Comparison of ENCODE assay signal across 14 cellular contexts in genomic region chr11:128457874-128458273, GRCh38.
DNase-seq lines count a peak whose midpoint lies in the region; ATAC-seq, FAIRE-seq and TF ChIP-seq lines count a peak whose summit lies in the region.
"Had no signal": no experiment of that assay in that cellular context is flagged by ENCODE, and none has a peak within 500 bp of the region (broad histone marks: within the 10 kb centered on the region; RNA-seq: fewer than 3 reads in every experiment).

No MANE protein-coding gene starts in this region.

- H3K9me3 Mint-ChIP-seq in natural killer cell = no peaks in the 10 kb centered on the region
- H3K9me3 Mint-ChIP-seq: activated T-cell treated with anti-CD3 and anti-CD28 coated beads, Interleukin-2, amount 50 U/mL, for 4 hours had no signal

- ATAC-seq in A549 = no peak
- ATAC-seq in natural killer cell = no peak
- no peak for ATAC-seq in HG03097 (IDR thresholded peaks at IDR 0.05; ENCODE audit: low FRiP score, unreplicated experiment)
- ATAC-seq: activated T-cell treated with anti-CD3 and anti-CD28 coated beads, Interleukin-2, amount 50 U/mL, for 4 hours; lower lobe of right lung had no signal

- peaks cover 57% of the 10 kb centered on the region for H3K36me3 Mint-ChIP-seq in natural killer cell

- TF ChIP-seq CTCF in A549 (IDR thresholded peaks at IDR 0.05) (no peak), brain microvascular endothelial cell (IDR thresholded peaks at IDR 0.05; ENCODE audit: low read depth, low read length, missing control alignments) (no peak), natural killer cell (IDR thresholded peaks at IDR 0.05) (no peak), colonic mucosa (IDR thresholded peaks at IDR 0.05) (no peak)

- H3K4me1 Mint-ChIP-seq in natural killer cell = peaks cover 69 to 75% of the 10 kb centered on the region in 2 donors

- FAIRE-seq in A549 (lab: Jason Lieb, UNC) = no peak
- FAIRE-seq: HTR-8/SVneo had no signal

- H3K4me1 ChIP-seq in A549 = peaks cover 16% of the 10 kb centered on the region; the same call in 1 of the 3 replicates
- H3K4me1 ChIP-seq in colonic mucosa = peaks cover 15% of the 10 kb centered on the region

- CTCF ChIA-PET in A549 (lab: Yijun Ruan, JAX) = interaction anchor here (1.0 kb wide), 1 partner anchor 167 kb away, joined by 4 read pairs; no protein-coding TSS in a partner anchor

- no peak overlapping the region for H3K4me3 ChIP-seq in A549
- no peak overlapping the region for H3K4me3 ChIP-seq in brain microvascular endothelial cell (ENCODE audit: low read depth, low read length)
- H3K4me3 ChIP-seq in colonic mucosa = no peak overlapping the region
- H3K4me3 ChIP-seq: lower lobe of right lung had no signal

- no peak overlapping the region for H3K4me3 Mint-ChIP-seq in natural killer cell
- H3K4me3 Mint-ChIP-seq: activated T-cell treated with anti-CD3 and anti-CD28 coated beads, Interleukin-2, amount 50 U/mL, for 4 hours had no signal

- no peak for DNase-seq in A549 (ENCODE audit: low read depth in 1 of 2, low spot score in 1 of 2)
- peak; percentile 57 for DNase-seq in EH (ENCODE audit: low read depth)
- DNase-seq in brain microvascular endothelial cell = no peak
- DNase-seq in natural killer cell = no peak
- DNase-seq in SK-N-DZ (ENCODE audit: low spot score) = no peak
- no peak for DNase-seq in colonic mucosa
- DNase-seq in activated effector memory CD4-positive, alpha-beta T cell treated with Interleukin-2 at 50 U/mL for 16 hours = no peak
- DNase-seq: activated T-cell treated with anti-CD3 and anti-CD28 coated beads, Interleukin-2, amount 50 U/mL, for 4 hours; C1 segment of cervical spinal cord; GF-D8; lower lobe of right lung; stimulated activated CD4-positive, alpha-beta T cell treated with anti-CD3 and anti-CD28 coated beads, Interleukin-2, amount 100 ng/mL, for 24 hours had no signal

- H3K9me3 ChIP-seq in A549 = no peaks in the 10 kb centered on the region
- no peaks in the 10 kb centered on the region for H3K9me3 ChIP-seq in colonic mucosa
- H3K9me3 ChIP-seq: lower lobe of right lung had no signal

- peak overlapping the region; percentile 98 to 99 for H3K27ac Mint-ChIP-seq in natural killer cell

- H3K4me2 ChIP-seq in A549 = 0 out of 3 replicates have a peak overlapping the region, but pooled peaks have one; percentile 14

- POLR2A ChIA-PET in A549 (lab: Yijun Ruan, JAX) = interaction anchor here (0.6 kb wide), 1 partner anchor 10 kb away, joined by 3 read pairs; no protein-coding TSS in a partner anchor

- H3K36me3 ChIP-seq in brain microvascular endothelial cell (replicated peaks) (peaks cover 54% of the 10 kb centered on the region), colonic mucosa (no peaks in the 10 kb centered on the region)

- TF ChIP-seq RAD21 in A549 (conservative IDR thresholded peaks at IDR 0.05 in 1 of 2, IDR thresholded peaks at IDR 0.05 in 1 of 2) = no peak

- H3K27ac ChIP-seq in A549 = peak overlapping the region in 1 of 2 experiments; percentile 26; a peak in 1 of 6 replicates
- peak overlapping the region; percentile 92 for H3K27ac ChIP-seq in brain microvascular endothelial cell
- H3K27ac ChIP-seq in colonic mucosa = no peak overlapping the region
- H3K27ac ChIP-seq: lower lobe of right lung had no signal

- TF ChIP-seq EP300 in A549 (IDR thresholded peaks at IDR 0.05) = no peak

- no peak overlapping the region for H3K9ac ChIP-seq in colonic mucosa (ENCODE audit: low read depth in 2 of 2, low read length in 2 of 2)

- no peaks in the 10 kb centered on the region for H3K27me3 ChIP-seq in brain microvascular endothelial cell (replicated peaks)
- no peaks in the 10 kb centered on the region for H3K27me3 ChIP-seq in colonic mucosa

- no peaks in the 10 kb centered on the region for H3K27me3 Mint-ChIP-seq in natural killer cell (ENCODE audit: low read depth in 2 of 2)

- in situ Hi-C loops in brain microvascular endothelial cell (cut with HindIII; ENCODE audit: low pct_ligation_motif_present, low sequenced_read_pairs) = no loop called here

- intact Hi-C loops in natural killer cell (cut with micrococcal nuclease) (no loop called here), colonic mucosa (cut with DNase I) (no loop called here)

- WGBS in A549 (ENCODE audit: missing lambda C conversion rate) = 89% methylated on average over 3 of the region's 3 CpGs

- TF ChIP-seq POLR2A in A549 (IDR thresholded peaks at IDR 0.05; ENCODE audit: low read length) = no peak

TF ChIP-seq in A549, 52 proteins besides CTCF, POLR2A, EP300 and RAD21:
- TF ChIP-seq CBX2 (IDR thresholded peaks at IDR 0.05; ENCODE audit: borderline replicate concordance, low read depth) (no peak), HOXB5 (CRISPR knock-in tag; IDR thresholded peaks at IDR 0.05) (no peak), TP53 (CRISPR knock-in tag; IDR thresholded peaks at IDR 0.05) (no peak), FOXS1 (CRISPR knock-in tag; IDR thresholded peaks at IDR 0.05) (no peak), MAFK (IDR thresholded peaks at IDR 0.05; ENCODE audit: partially characterized antibody) (no peak), MAZ (IDR thresholded peaks at IDR 0.05; ENCODE audit: borderline replicate concordance, low read depth, low read length) (no peak), MYC (IDR thresholded peaks at IDR 0.05; ENCODE audit: borderline replicate concordance, low read length) (no peak), FOSL2 (IDR thresholded peaks at IDR 0.05) (no peak), FOSL2 (CRISPR knock-in tag; IDR thresholded peaks at IDR 0.05) (no peak), HOXB13 (CRISPR knock-in tag; IDR thresholded peaks at IDR 0.05; ENCODE audit: low read depth) (no peak), RFX5 (IDR thresholded peaks at IDR 0.05) (no peak)
